24 cellular contexts compared by ENCODE assay signal in genomic region chr7:79175390-79175789, GRCh38.
A peak's percentile ranks its signal among the peaks of the same experiment; 100 is the strongest.
DNase-seq lines count a peak whose midpoint lies in the region; FAIRE-seq and TF ChIP-seq lines count a peak whose summit lies in the region.
"Had no signal": no experiment of that assay in that cellular context is flagged by ENCODE, and none has a peak within 500 bp of the region (broad histone marks: within the 10 kb centered on the region; RNA-seq: fewer than 3 reads in every experiment).

No MANE protein-coding gene starts in this region.

- H4K91ac ChIP-seq in trophoblast cell (ENCODE audit: low read depth, low read length), result no peak overlapping the region

- H2BK12ac ChIP-seq in trophoblast cell (ENCODE audit: low read length), result no peak overlapping the region

- TF ChIP-seq POLR2A in H54 (IDR thresholded peaks at IDR 0.05; ENCODE audit: low read depth, low read length), result no peak

- no peaks in the 10 kb centered on the region for H3K9me3 ChIP-seq in trophoblast cell (ENCODE audit: insufficient read depth, low read depth, low read length)
- peaks cover 12% of the 10 kb centered on the region for H3K9me3 ChIP-seq in left ventricle myocardium inferior (replicated peaks)
- H3K9me3 ChIP-seq: BE2C had no signal

- no peak overlapping the region for H2AK5ac ChIP-seq in trophoblast cell (ENCODE audit: low read length)

- H3K14ac ChIP-seq in trophoblast cell (ENCODE audit: low read length), result no peak overlapping the region

- no peak overlapping the region for H2BK5ac ChIP-seq in trophoblast cell (ENCODE audit: low read depth, low read length, poor library complexity)

- intact Hi-C loops in left ventricle myocardium inferior (cut with micrococcal nuclease), result no loop called here

- H3K27me3 ChIP-seq in trophoblast cell (ENCODE audit: insufficient read depth, low read length), result no peaks in the 10 kb centered on the region
- no peaks in the 10 kb centered on the region for H3K27me3 ChIP-seq in left ventricle myocardium inferior (ENCODE audit: low read depth)

- H4K8ac ChIP-seq in trophoblast cell (ENCODE audit: low read depth, low read length), result no peak overlapping the region

- H3K4ac ChIP-seq in trophoblast cell (ENCODE audit: low read depth, low read length), result no peak overlapping the region

- H3K23ac ChIP-seq in trophoblast cell (ENCODE audit: low read length), result no peak overlapping the region

- TF ChIP-seq CTCF in left ventricle myocardium inferior (IDR thresholded peaks at IDR 0.05; ENCODE audit: borderline replicate concordance), result no peak

- H2AFZ ChIP-seq in trophoblast cell (ENCODE audit: insufficient read depth, low read length, poor library complexity), result no peak overlapping the region
- H2AFZ ChIP-seq: GM23338 had no signal

- DNase-seq in NCI-H2227 treated with DMSO at 0.1 percent for 48 hours (lab: John Stamatoyannopoulos, UW) (peak; percentile 12), NCI-H2227 (lab: John Stamatoyannopoulos, UW; ENCODE audit: unreplicated experiment) (no peak), H54 (ENCODE audit: insufficient read length, low spot score) (no peak), NCI-H69 (lab: John Stamatoyannopoulos, UW) (peak; percentile 78), trophoblast cell (peak; percentile 24 to 42), left ventricle myocardium inferior (no peak)
- no peak for DNase-seq in activated effector memory CD4-positive, alpha-beta T cell treated with anti-CD3 and anti-CD28 coated beads, Interleukin-2, amount 50 U/mL, for 16 hours
- DNase-seq: ACHN; BE2C; CD4-positive, CD25-positive, alpha-beta regulatory T cell; CD8-positive, alpha-beta memory T cell; COR-L47; DMS 273 treated with DMSO at 0.1 percent for 48 hours; DMS53; DND-41; EL; H7; HFFc6 had no signal

- WGBS in trophoblast cell (ENCODE audit: extremely low coverage, insufficient coverage, insufficient read length), result no CpG with 5 or more reads among the region's 3 CpGs

- no peak overlapping the region for H4K12ac ChIP-seq in trophoblast cell (ENCODE audit: low read depth, low read length)

- H3K9ac ChIP-seq in trophoblast cell (ENCODE audit: low read length), result no peak overlapping the region

- H3K4me3 ChIP-seq in trophoblast cell (ENCODE audit: low read depth, low read length) (no peak overlapping the region), left ventricle myocardium inferior (no peak overlapping the region)
- H3K4me3 ChIP-seq: GM23338 had no signal

- H3K79me2 ChIP-seq in trophoblast cell (ENCODE audit: control insufficient read depth, insufficient read depth, low read length, poor library complexity), result no peaks in the 10 kb centered on the region

- no peak overlapping the region for H2BK120ac ChIP-seq in trophoblast cell (ENCODE audit: insufficient read depth, low read length, poor library complexity)

- H3K36me3 ChIP-seq in trophoblast cell (ENCODE audit: control insufficient read depth in 1 of 2, insufficient read depth in 2 of 2, low read length in 2 of 2) (no peaks in the 10 kb centered on the region), left ventricle myocardium inferior (no peaks in the 10 kb centered on the region)
- H3K36me3 ChIP-seq: BE2C had no signal

- no peaks in the 10 kb centered on the region for H3K79me1 ChIP-seq in trophoblast cell (ENCODE audit: low read length)

- H3K18ac ChIP-seq in trophoblast cell (ENCODE audit: low read length), result no peak overlapping the region

- H3K4me2 ChIP-seq in trophoblast cell (ENCODE audit: low read length), result no peak overlapping the region
- H3K4me2 ChIP-seq: GM23338 had no signal

- H3K4me1 ChIP-seq in trophoblast cell (ENCODE audit: control insufficient read depth in 1 of 2, insufficient read depth in 2 of 2, low read length in 2 of 2) (no peaks in the 10 kb centered on the region), left ventricle myocardium inferior (no peaks in the 10 kb centered on the region)
- H3K4me1 ChIP-seq: BE2C had no signal

- H3K27ac ChIP-seq in trophoblast cell (ENCODE audit: low read depth, low read length) (no peak overlapping the region), left ventricle myocardium inferior (replicated peaks) (no peak overlapping the region)
- H3K27ac ChIP-seq: HL-60 had no signal

- peak; percentile 20 for FAIRE-seq in H54 (lab: Jason Lieb, UNC)
- FAIRE-seq: A204.1, G401.6, GM12891, GM19239 had no signal

Comparison
In these comparisons a context has a peak if more than half of its experiments do, and no peak if none do; other contexts are left out.
1. DNase-seq: peak in NCI-H2227 treated with DMSO at 0.1 percent for 48 hours (single experiment), NCI-H69 (single experiment) and trophoblast cell (2 of 2); none in NCI-H2227 (single experiment), H54 (single experiment), activated effector memory CD4-positive, alpha-beta T cell treated with anti-CD3 and anti-CD28 coated beads, Interleukin-2, amount 50 U/mL, for 16 hours (single experiment) and left ventricle myocardium inferior (single experiment).